20 cellular contexts compared by ENCODE assay signal in the genomic region with DNA sequence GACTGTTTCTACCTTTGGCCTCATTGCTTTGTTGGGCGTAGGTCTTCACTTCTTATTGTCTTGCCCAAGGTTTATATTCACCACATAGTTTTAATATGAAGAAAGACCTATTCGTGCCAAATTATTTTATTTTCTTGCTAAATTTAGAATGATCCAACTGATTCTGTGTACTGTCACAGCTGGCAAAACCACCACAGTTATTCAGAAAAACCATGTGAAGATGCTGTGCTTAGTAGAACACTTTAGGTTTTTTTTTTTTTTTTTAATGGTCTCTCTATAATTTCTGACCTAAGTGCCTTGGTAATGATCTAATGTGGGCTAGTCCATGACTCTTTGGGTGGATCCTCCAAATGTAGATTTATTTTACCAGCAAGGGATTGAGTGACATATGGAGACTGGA.
DNase-seq lines count a peak whose midpoint lies in the region; TF ChIP-seq lines count a peak whose summit lies in the region.
"Had no signal": no experiment of that assay in that cellular context is flagged by ENCODE, and none has a peak within 500 bp of the region (broad histone marks: within the 10 kb centered on the region; RNA-seq: fewer than 3 reads in every experiment).

No MANE protein-coding gene starts in this region.

- peaks cover 19% of the 10 kb centered on the region for H3K4me1 Mint-ChIP-seq in type B pancreatic cell (ENCODE audit: unreplicated experiment)

- H3K27ac Mint-ChIP-seq in type B pancreatic cell, result no peak overlapping the region
- H3K27ac Mint-ChIP-seq: CD4-positive, alpha-beta T cell had no signal

- TF ChIP-seq CTCF in AG10803 (conservative IDR thresholded peaks at IDR 0.05; ENCODE audit: low read length) (no peak), fibroblast of the aortic adventitia (IDR thresholded peaks at IDR 0.05; ENCODE audit: insufficient read depth, low read length) (no peak), type B pancreatic cell (conservative IDR thresholded peaks at IDR 0.05) (no peak)

- peak overlapping the region; percentile 14 for H3K4me3 Mint-ChIP-seq in type B pancreatic cell
- H3K4me3 Mint-ChIP-seq: CD4-positive, alpha-beta T cell had no signal

- no peak overlapping the region for H3K4me3 ChIP-seq in AG10803 (ENCODE audit: low read length)
- no peak overlapping the region for H3K4me3 ChIP-seq in fibroblast of the aortic adventitia (ENCODE audit: low read depth, low read length)
- H3K4me3 ChIP-seq: A549; BLaER1 treated with 17β-estradiol and CSF1 and Interleukin-3, amounts not matched to agents 10 nM and 100 nM; MG63; PC-9; SJSA1 had no signal

- H3K9me3 Mint-ChIP-seq in type B pancreatic cell, result no peaks in the 10 kb centered on the region
- H3K9me3 Mint-ChIP-seq: CD4-positive, alpha-beta T cell had no signal

- peak; percentile 64 for DNase-seq in AG10803 (ENCODE audit: low read depth)
- DNase-seq in GM04503 (ENCODE audit: low read depth), result peak; percentile 27
- DNase-seq in fibroblast of the aortic adventitia (ENCODE audit: low read depth), result peak; percentile 6
- DNase-seq in type B pancreatic cell (ENCODE audit: extremely low spot score, unreplicated experiment), result no peak
- no peak for DNase-seq in NCI-H1048 (lab: John Stamatoyannopoulos, UW)
- DNase-seq in NCI-H446 (lab: John Stamatoyannopoulos, UW), result no peak
- DNase-seq in D341Med (ENCODE audit: low spot score), result no peak
- DNase-seq: CD4-positive, alpha-beta T cell; DMS79; EL; GDM1; KBM-7; MG63; NCI-H1694; NCI-H2029 treated with DMSO at 0.1 percent for 48 hours; NCI-H526 treated with DMSO at 0.1 percent for 48 hours; PC-9 had no signal

- H3K36me3 Mint-ChIP-seq in type B pancreatic cell, result peaks cover 5% of the 10 kb centered on the region

- no peaks in the 10 kb centered on the region for H3K27me3 Mint-ChIP-seq in type B pancreatic cell

Comparison
In these comparisons a context has a peak if more than half of its experiments do, and no peak if none do; other contexts are left out.
1. DNase-seq: peak in AG10803 (single experiment), GM04503 (single experiment) and fibroblast of the aortic adventitia (single experiment); none in type B pancreatic cell (single experiment), NCI-H1048 (single experiment), NCI-H446 (0 of 2) and D341Med (single experiment).